Comparison of ENCODE assay signal across 17 cellular contexts in the genomic region with DNA sequence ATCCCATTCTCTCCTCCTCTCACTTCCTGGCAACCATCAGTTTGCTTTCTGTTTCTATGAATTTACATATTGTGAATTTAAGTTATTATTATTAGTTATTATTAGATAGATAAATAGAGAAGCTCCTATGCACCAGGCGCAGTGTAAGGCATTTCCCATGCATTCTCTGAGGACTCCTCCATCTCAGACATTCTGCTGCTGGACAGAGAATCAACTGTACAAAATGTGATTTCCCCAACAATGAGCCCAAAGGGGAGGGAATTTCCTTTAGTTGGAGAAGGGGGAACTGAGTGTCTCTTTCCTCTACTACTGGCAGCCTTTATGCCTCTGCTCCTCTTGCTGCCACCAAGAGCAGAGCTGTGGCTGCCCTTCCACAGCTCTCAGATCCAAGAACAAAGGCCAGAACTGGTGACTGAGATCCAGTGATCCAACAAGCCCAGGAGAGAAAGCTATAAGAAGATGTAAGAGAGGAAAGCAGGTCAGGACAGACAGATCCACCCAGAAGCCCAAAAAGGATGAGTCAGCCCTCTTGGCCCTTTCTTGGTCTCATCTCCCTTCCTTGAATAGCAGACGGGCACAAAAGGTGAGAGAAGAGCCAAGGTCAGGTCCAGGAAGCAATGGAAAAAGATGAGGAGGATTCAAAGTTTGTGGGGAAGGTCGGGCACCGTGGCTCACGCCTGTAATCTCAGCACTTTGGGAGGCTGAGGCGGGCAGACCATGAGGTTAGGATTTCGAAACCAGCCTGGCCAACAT. TPM values are rescaled to one million over a fixed set of nuclear protein-coding genes. Genes with fewer than 3 reads are reported as not detected.
A peak's percentile ranks its signal among the peaks of the same experiment; 100 is the strongest.
DNase-seq lines count a peak whose midpoint lies in the region; ATAC-seq and TF ChIP-seq lines count a peak whose summit lies in the region.
"Had no signal": no experiment of that assay in that cellular context is flagged by ENCODE, and none has a peak within 500 bp of the region (broad histone marks: within the 10 kb centered on the region; RNA-seq: fewer than 3 reads in every experiment).

No MANE protein-coding gene starts in this region.

- no peak overlapping the region for H3K14ac ChIP-seq in mesenchymal stem cell (ENCODE audit: low read length in 2 of 2)

- no peak overlapping the region for H2BK120ac ChIP-seq in mesenchymal stem cell (ENCODE audit: low read depth, low read length)

- no TSS peak for BruUV-seq in PC-9 (replicated peaks; lab: Mats Ljungman, UMichigan)

- intact Hi-C loops in PC-9 (cut with micrococcal nuclease; ENCODE audit: unreplicated experiment): loop anchor here (5.0 to 10.0 kb wide), 3 partner anchors 33 to 920 kb away; partner anchors contain the start of gene SPRR1A

- no peak overlapping the region for H2BK15ac ChIP-seq in mesenchymal stem cell (ENCODE audit: low read depth, poor library complexity, severe bottlenecking)

- H3K23ac ChIP-seq in mesenchymal stem cell (ENCODE audit: low read length in 2 of 2): no peak overlapping the region

- H3K9ac ChIP-seq in GM23248: peak overlapping the region; percentile 68; the same call in 1 of the 2 replicates
- H3K9ac ChIP-seq in mesenchymal stem cell (ENCODE audit: low read length): peak overlapping the region; percentile 41
- H3K9ac ChIP-seq in neural progenitor cell: no peak overlapping the region
- H3K9ac ChIP-seq: KMS-11 had no signal

- no peak overlapping the region for H3K18ac ChIP-seq in mesenchymal stem cell (ENCODE audit: low read depth in 1 of 2, low read length in 2 of 2)

- no peak overlapping the region for H4K8ac ChIP-seq in mesenchymal stem cell (ENCODE audit: low read length)

- H3K27me3 Mint-ChIP-seq in neural progenitor cell (ENCODE audit: insufficient read depth, low read depth): peaks cover 12% of the 10 kb centered on the region
- H3K27me3 Mint-ChIP-seq in activated T-helper 17 cell treated with anti-CD3 and anti-CD28 coated beads, Interleukin-2, amount 50 U/mL, for 72 hours: peaks cover 51% of the 10 kb centered on the region

- H3K4me3 ChIP-seq in GM23248 (no peak overlapping the region), PC-9 (no peak overlapping the region), mesenchymal stem cell (ENCODE audit: insufficient read depth in 1 of 2, low read depth in 1 of 2, low read length in 2 of 2) (no peak overlapping the region), neural progenitor cell (no peak overlapping the region)

- H4K20me1 ChIP-seq in GM23248 (ENCODE audit: insufficient read depth) (no peaks in the 10 kb centered on the region), PC-9 (ENCODE audit: insufficient read depth) (no peaks in the 10 kb centered on the region), neural progenitor cell (ENCODE audit: low read depth) (no peaks in the 10 kb centered on the region)

- no peaks in the 10 kb centered on the region for H3K79me2 ChIP-seq in GM23248 (ENCODE audit: insufficient read depth)
- no peaks in the 10 kb centered on the region for H3K79me2 ChIP-seq in PC-9 (ENCODE audit: low read depth)
- no peaks in the 10 kb centered on the region for H3K79me2 ChIP-seq in neural progenitor cell (ENCODE audit: low read depth)

- no peak for ATAC-seq in activated T-helper 17 cell treated with anti-CD3 and anti-CD28 coated beads, Interleukin-2, amount 50 U/mL, for 72 hours (replicated peaks)
- ATAC-seq: PC-3, Right ventricle myocardium inferior had no signal

- H3K4me3 Mint-ChIP-seq in neural progenitor cell: no peak overlapping the region
- no peak overlapping the region for H3K4me3 Mint-ChIP-seq in activated T-helper 17 cell treated with anti-CD3 and anti-CD28 coated beads, Interleukin-2, amount 50 U/mL, for 72 hours

- no peak overlapping the region for H2BK5ac ChIP-seq in mesenchymal stem cell (ENCODE audit: low read depth, low read length, poor library complexity, severe bottlenecking)

- in situ Hi-C loops in GM23248 (cut with MboI): no loop called here

- H3K79me1 ChIP-seq in mesenchymal stem cell (replicated peaks; ENCODE audit: low read length, poor library complexity, severe bottlenecking): no peaks in the 10 kb centered on the region

- TF ChIP-seq CTCF in PC-9 (conservative IDR thresholded peaks at IDR 0.05) (no peak), neural progenitor cell (IDR thresholded peaks at IDR 0.05) (no peak)

- H3K4ac ChIP-seq in mesenchymal stem cell (ENCODE audit: low read depth in 1 of 2, low read length in 2 of 2): no peak overlapping the region

- H3K27ac ChIP-seq in GM23248 (peak overlapping the region; percentile 92), PC-9 (peak overlapping the region; percentile 72; the same call in 1 of the 2 replicates), epithelial cell of prostate (peak overlapping the region; percentile 96), mesenchymal stem cell (ENCODE audit: low read length, poor library complexity, severe bottlenecking) (no peak overlapping the region), neural progenitor cell (no peak overlapping the region)
- H3K27ac ChIP-seq: C4-2B, HL-60, KMS-11 had no signal

- H3K4me2 ChIP-seq in GM23248 (ENCODE audit: unreplicated experiment) (peak overlapping the region; percentile 51), PC-9 (no peak overlapping the region), mesenchymal stem cell (ENCODE audit: low read length, poor library complexity, severe bottlenecking) (no peak overlapping the region), neural progenitor cell (no peak overlapping the region)
- H3K4me2 ChIP-seq: KMS-11 had no signal

- no peaks in the 10 kb centered on the region for H3K9me3 ChIP-seq in GM23248 (ENCODE audit: low read depth)
- H3K9me3 ChIP-seq in PC-9 (ENCODE audit: insufficient read depth, low read depth): no peaks in the 10 kb centered on the region
- H3K9me3 ChIP-seq in mesenchymal stem cell (ENCODE audit: control insufficient read depth, low read length): no peaks in the 10 kb centered on the region
- H3K9me3 ChIP-seq in neural progenitor cell (ENCODE audit: low read depth): peaks cover 10% of the 10 kb centered on the region

- H3K27ac Mint-ChIP-seq in neural progenitor cell: no peak overlapping the region
- no peak overlapping the region for H3K27ac Mint-ChIP-seq in activated T-helper 17 cell treated with anti-CD3 and anti-CD28 coated beads, Interleukin-2, amount 50 U/mL, for 72 hours

- POLR2A ChIA-PET in PC-9 (lab: Charles Lee; ENCODE audit: unreplicated experiment): no interaction called here

- H3K9me2 ChIP-seq in GM23248 (ENCODE audit: insufficient read depth) (no peaks in the 10 kb centered on the region), PC-9 (ENCODE audit: insufficient read depth) (no peaks in the 10 kb centered on the region)

- CTCF ChIA-PET in PC-9 (lab: Charles Lee): no interaction called here

- H3K4me1 Mint-ChIP-seq in neural progenitor cell: no peaks in the 10 kb centered on the region
- H3K4me1 Mint-ChIP-seq in activated T-helper 17 cell treated with anti-CD3 and anti-CD28 coated beads, Interleukin-2, amount 50 U/mL, for 72 hours: no peaks in the 10 kb centered on the region

- H2AK5ac ChIP-seq in mesenchymal stem cell (ENCODE audit: low read length, severe bottlenecking): no peak overlapping the region

- DNase-seq in GM23248: peak; percentile 28
- DNase-seq in PC-9: no peak
- DNase-seq in epithelial cell of prostate (ENCODE audit: low read depth, low spot score): no peak
- DNase-seq in mesenchymal stem cell: no peak
- DNase-seq in RKO (ENCODE audit: low spot score): no peak
- DNase-seq in neural progenitor cell (ENCODE audit: low spot score): no peak
- DNase-seq: NCI-H1436, NCI-H1930, NCI-H345, NCI-H524 treated with DMSO at 0.1 percent for 48 hours, PC-3 had no signal

- no peak overlapping the region for H4K91ac ChIP-seq in mesenchymal stem cell (ENCODE audit: low read length)

- H2BK12ac ChIP-seq in mesenchymal stem cell (ENCODE audit: low read length in 2 of 2): no peak overlapping the region

- H3K4me1 ChIP-seq in GM23248 (ENCODE audit: insufficient read depth): peaks cover 37% of the 10 kb centered on the region
- H3K4me1 ChIP-seq in PC-9 (replicated peaks; ENCODE audit: insufficient read depth): peaks cover 44% of the 10 kb centered on the region
- no peaks in the 10 kb centered on the region for H3K4me1 ChIP-seq in mesenchymal stem cell (ENCODE audit: control insufficient read depth, insufficient read depth, low read depth, low read length)
- H3K4me1 ChIP-seq in neural progenitor cell: no peaks in the 10 kb centered on the region

- H3K36me3 ChIP-seq in GM23248 (ENCODE audit: low read depth) (no peaks in the 10 kb centered on the region), PC-9 (ENCODE audit: low read depth) (no peaks in the 10 kb centered on the region), mesenchymal stem cell (ENCODE audit: control insufficient read depth in 1 of 2, insufficient read depth in 2 of 2, low read depth in 1 of 2, low read length in 2 of 2) (no peaks in the 10 kb centered on the region), neural progenitor cell (no peaks in the 10 kb centered on the region)

- peaks cover under 1% of the 10 kb centered on the region for H3K36me3 Mint-ChIP-seq in neural progenitor cell
- no peaks in the 10 kb centered on the region for H3K36me3 Mint-ChIP-seq in activated T-helper 17 cell treated with anti-CD3 and anti-CD28 coated beads, Interleukin-2, amount 50 U/mL, for 72 hours (ENCODE audit: low read depth)

- peaks cover 14% of the 10 kb centered on the region for H3K9me3 Mint-ChIP-seq in neural progenitor cell
- H3K9me3 Mint-ChIP-seq in activated T-helper 17 cell treated with anti-CD3 and anti-CD28 coated beads, Interleukin-2, amount 50 U/mL, for 72 hours: peaks cover 2% of the 10 kb centered on the region

- WGBS in GM23248 (ENCODE audit: low coverage in 1 of 2, low lambda C conversion rate in 2 of 2, missing lambda C conversion rate in 2 of 2), 2 experiments: 86 to 88% methylated on average over 7 of the region's 7 CpGs
- 40% methylated on average over 2 of the region's 7 CpGs for whole genome bisulfite sequencing in mesenchymal stem cell

- H2AFZ ChIP-seq in GM23248: 0 out of 2 replicates have a peak overlapping the region, but pooled peaks have one; percentile 12
- no peak overlapping the region for H2AFZ ChIP-seq in PC-9
- no peak overlapping the region for H2AFZ ChIP-seq in mesenchymal stem cell (ENCODE audit: low read depth, low read length)
- H2AFZ ChIP-seq in neural progenitor cell (replicated peaks): no peak overlapping the region

- peaks cover 21% of the 10 kb centered on the region for H3F3A ChIP-seq in GM23248 (ENCODE audit: insufficient read depth)
- H3F3A ChIP-seq in PC-9 (ENCODE audit: insufficient read depth, low read depth): peaks cover 22% of the 10 kb centered on the region
- H3F3A ChIP-seq in neural progenitor cell (ENCODE audit: low read depth): no peaks in the 10 kb centered on the region

- H3K27me3 ChIP-seq in GM23248 (replicated peaks; ENCODE audit: insufficient read depth): no peaks in the 10 kb centered on the region
- H3K27me3 ChIP-seq in PC-9 (ENCODE audit: insufficient read depth, low read depth): no peaks in the 10 kb centered on the region
- peaks cover 0 to under 1% of the 10 kb centered on the region in 2 experiments for H3K27me3 ChIP-seq in mesenchymal stem cell (ENCODE audit: control insufficient read depth in 1 of 2, insufficient read depth in 1 of 2, low read length in 2 of 2)
- H3K27me3 ChIP-seq in neural progenitor cell: no peaks in the 10 kb centered on the region

RNA-seq across cellular contexts. Expression of gene IVL, which starts 3.5 kb away (rescaled TPM):
- total RNA-seq in GM23248 (2014; rRNA removed; shearing (Covaris generic)): 0.76 and 1.1 TPM in 2 replicates
- 0.68 and 1.2 TPM in 2 replicates for polyA plus RNA-seq in GM23248 (2016; fragmentation: Nextera tagmentation; extraction: Ambion mirVana)
- total RNA-seq in PC-9 (2021) (not detected in 2 replicates), neural progenitor cell (ENCODE audit: low replicate concordance) (not detected in 2 replicates)
- not detected for polyA plus RNA-seq in mesenchymal stem cell (2013, experiment 1 of 2)
- not detected for polyA plus RNA-seq in mesenchymal stem cell (2013, experiment 2 of 2)
- not detected for total RNA-seq in activated T-helper 17 cell treated with anti-CD3 and anti-CD28 coated beads, Interleukin-2, amount 50 U/mL, for 72 hours
- total RNA-seq: Right ventricle myocardium inferior had no signal

RNA-seq across cellular contexts. Expression of gene SMCP, which starts 26.7 kb away (rescaled TPM):
- total RNA-seq in GM23248 (2014; rRNA removed; shearing (Covaris generic)): not detected in 2 replicates
- polyA plus RNA-seq in GM23248 (2016; fragmentation: Nextera tagmentation; extraction: Ambion mirVana): not detected in 2 replicates
- total RNA-seq in PC-9 (2021) (not detected in 2 replicates), neural progenitor cell (ENCODE audit: low replicate concordance) (not detected in 2 replicates)
- polyA plus RNA-seq in mesenchymal stem cell (2013, experiment 1 of 2): not detected
- polyA plus RNA-seq in mesenchymal stem cell (2013, experiment 2 of 2): not detected
- not detected for total RNA-seq in activated T-helper 17 cell treated with anti-CD3 and anti-CD28 coated beads, Interleukin-2, amount 50 U/mL, for 72 hours
- total RNA-seq: HT1080, PC-3, Right ventricle myocardium inferior had no signal

RNA-seq across cellular contexts. Expression of gene SPRR5, which starts 42.1 kb away (rescaled TPM):
- total RNA-seq in GM23248 (2014; rRNA removed; shearing (Covaris generic)): not detected in 2 replicates
- not detected in 2 replicates for polyA plus RNA-seq in GM23248 (2016; fragmentation: Nextera tagmentation; extraction: Ambion mirVana)
- total RNA-seq in PC-9 (2021) (not detected in 2 replicates), neural progenitor cell (ENCODE audit: low replicate concordance) (not detected in 2 replicates)
- not detected for polyA plus RNA-seq in mesenchymal stem cell (2013, experiment 1 of 2)
- polyA plus RNA-seq in mesenchymal stem cell (2013, experiment 2 of 2): not detected
- not detected for total RNA-seq in activated T-helper 17 cell treated with anti-CD3 and anti-CD28 coated beads, Interleukin-2, amount 50 U/mL, for 72 hours
- total RNA-seq: HT1080, PC-3, Right ventricle myocardium inferior had no signal

RNA-seq across cellular contexts. Expression of gene LCE7A, which starts 45.1 kb away (rescaled TPM):
- not detected in 2 replicates for total RNA-seq in GM23248 (2014; rRNA removed; shearing (Covaris generic))
- not detected in 2 replicates for polyA plus RNA-seq in GM23248 (2016; fragmentation: Nextera tagmentation; extraction: Ambion mirVana)
- total RNA-seq in PC-9 (2021) (not detected in 2 replicates), neural progenitor cell (ENCODE audit: low replicate concordance) (not detected in 2 replicates)
- polyA plus RNA-seq in mesenchymal stem cell (2013, experiment 1 of 2): not detected
- not detected for polyA plus RNA-seq in mesenchymal stem cell (2013, experiment 2 of 2)
- not detected for total RNA-seq in activated T-helper 17 cell treated with anti-CD3 and anti-CD28 coated beads, Interleukin-2, amount 50 U/mL, for 72 hours
- total RNA-seq: HT1080, PC-3, Right ventricle myocardium inferior had no signal

Comparison
In these comparisons a context has a peak if more than half of its experiments do, and no peak if none do; other contexts are left out.
1. H3K27ac ChIP-seq: peak in GM23248 (single experiment), PC-9 (single experiment) and epithelial cell of prostate (single experiment); none in mesenchymal stem cell (single experiment) and neural progenitor cell (single experiment).